In the genomic region with DNA sequence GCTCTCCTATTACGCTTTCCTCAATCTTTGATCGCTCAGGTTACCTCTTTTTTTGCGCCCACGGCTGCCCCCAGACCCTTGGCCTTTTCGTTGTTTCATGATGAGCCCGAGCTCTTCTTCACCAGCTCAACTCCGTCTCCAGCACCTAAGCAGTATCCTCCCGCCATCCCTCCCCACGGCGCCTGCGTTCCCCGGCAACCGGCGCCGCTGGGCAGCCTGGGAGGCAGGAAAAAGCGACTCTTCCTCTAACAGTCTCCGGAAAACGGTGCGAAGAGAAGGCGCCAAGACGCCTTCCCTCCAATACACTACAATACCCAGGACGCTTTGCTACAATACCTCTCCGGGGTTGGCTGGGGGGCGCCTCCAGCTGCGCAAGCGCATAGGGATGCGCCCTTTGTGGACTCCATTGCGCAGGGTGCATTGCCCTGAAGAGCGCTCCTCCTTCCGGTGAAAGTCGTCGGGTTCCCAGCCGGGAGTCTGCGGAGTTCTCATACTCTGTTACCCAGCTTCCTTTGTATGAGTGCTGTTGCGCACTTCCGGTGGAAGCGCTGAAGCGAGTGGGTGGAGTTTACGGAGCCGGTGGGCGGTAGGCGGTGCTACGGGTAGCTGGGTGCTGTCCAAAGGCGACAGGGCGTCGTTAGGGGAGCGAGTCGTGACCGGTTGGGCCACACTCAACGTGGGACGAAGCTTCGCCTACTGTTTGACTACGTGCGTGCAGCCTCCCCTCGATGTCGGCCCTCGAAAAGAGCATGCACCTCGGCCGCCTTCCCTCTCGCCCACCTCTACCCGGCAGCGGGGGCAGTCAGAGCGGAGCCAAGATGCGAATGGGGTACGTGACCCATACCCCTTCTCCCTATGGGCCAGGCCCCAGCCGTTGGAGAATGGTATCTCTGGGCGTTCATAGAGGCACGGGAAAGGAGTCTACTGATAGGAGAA, we compare ENCODE assay signal across 9 cellular contexts. TPM values are rescaled to one million over a fixed set of nuclear protein-coding genes. Genes with fewer than 3 reads are reported as not detected.
DNase-seq lines count a peak whose midpoint lies in the region; ATAC-seq and TF ChIP-seq lines count a peak whose summit lies in the region.
"Had no signal": no experiment of that assay in that cellular context is flagged by ENCODE, and none has a peak within 500 bp of the region (broad histone marks: within the 10 kb centered on the region; RNA-seq: fewer than 3 reads in every experiment).

A gene with protein sequence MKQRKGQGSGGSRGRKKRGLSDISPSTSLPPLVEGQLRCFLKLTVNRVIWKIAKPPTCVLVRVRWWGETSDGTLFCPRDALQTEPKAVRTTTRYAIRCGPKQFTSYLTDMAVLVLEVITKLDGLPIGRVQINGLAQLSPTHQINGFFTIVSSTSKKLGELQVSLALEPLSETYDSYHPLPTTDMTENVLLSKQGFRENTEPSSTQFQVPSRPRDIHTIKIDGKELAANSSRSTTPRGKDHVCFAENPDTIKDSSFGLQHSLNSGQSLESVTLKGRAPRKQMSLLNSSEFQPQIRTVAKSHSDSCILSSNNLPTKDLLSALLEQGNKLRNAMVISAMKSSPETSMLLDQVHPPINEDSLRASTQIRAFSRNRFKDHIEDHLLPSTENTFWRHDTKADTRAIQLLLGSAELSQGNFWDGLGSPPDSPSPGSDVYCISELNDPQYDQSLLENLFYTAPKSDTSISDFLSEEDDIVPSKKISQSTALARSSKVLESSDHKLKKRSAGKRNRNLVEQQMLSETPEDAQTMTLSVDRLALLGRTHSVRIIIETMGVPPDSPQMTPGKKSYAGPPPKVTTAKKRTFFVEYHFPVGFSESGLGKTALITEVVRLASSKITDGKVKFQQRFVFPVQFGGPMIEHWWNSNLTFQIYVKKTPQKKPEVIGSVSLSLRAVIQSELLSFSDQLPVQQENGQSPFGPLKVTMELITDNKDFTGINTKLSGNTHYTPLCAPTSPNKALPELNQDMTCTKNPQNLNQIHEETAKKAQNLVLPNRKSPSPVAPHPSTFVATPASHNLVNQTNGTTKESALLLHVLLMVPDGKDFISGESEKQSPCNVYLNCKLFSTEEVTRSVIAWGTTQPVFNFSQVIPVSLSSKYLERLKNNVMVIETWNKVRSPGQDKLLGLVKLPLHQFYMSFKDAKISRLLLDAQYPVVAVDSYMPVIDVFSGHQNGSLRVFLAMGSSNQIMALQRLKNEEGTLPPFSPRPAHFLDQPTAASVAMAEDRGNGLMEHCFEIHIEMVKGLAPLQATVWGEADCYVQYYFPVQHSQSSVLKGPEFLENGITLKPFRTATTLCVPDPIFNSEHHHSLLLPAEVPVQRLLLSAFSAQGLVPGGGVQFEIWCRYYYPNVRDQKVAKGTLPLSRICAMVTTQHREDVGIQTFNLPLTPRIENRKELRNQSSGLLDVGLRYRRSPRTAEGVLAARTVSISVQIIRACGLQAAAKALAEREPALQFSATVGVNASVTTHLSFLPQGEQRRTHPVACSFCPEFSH (N-terminal part only) (minus strand): TSS at position 309 of the 936 bp plus-strand sequence. CDS start 210 bp downstream, at position 99.
A gene with protein sequence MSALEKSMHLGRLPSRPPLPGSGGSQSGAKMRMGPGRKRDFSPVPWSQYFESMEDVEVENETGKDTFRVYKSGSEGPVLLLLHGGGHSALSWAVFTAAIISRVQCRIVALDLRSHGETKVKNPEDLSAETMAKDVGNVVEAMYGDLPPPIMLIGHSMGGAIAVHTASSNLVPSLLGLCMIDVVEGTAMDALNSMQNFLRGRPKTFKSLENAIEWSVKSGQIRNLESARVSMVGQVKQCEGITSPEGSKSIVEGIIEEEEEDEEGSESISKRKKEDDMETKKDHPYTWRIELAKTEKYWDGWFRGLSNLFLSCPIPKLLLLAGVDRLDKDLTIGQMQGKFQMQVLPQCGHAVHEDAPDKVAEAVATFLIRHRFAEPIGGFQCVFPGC (plus strand): TSS at position 596 of the 936 bp plus-strand sequence. CDS start 133 bp downstream, at position 729.

- H3K27me3 ChIP-seq in spleen (replicated peaks in 1 of 7): no peaks in the 10 kb centered on the region

- intact Hi-C loops in activated B cell treated with CpG ODN at 0.5 μM for 24 hours (cut with micrococcal nuclease): loop anchor here (1.0 to 2.0 kb wide), 6 partner anchors 191 to 410 kb away; a partner anchor contains a TSS
- intact Hi-C loops in spleen (cut with DNase I; ENCODE audit: low total_unique reads): loop anchor here (10.0 kb wide), 1 partner anchor 206 kb away; no protein-coding TSS in a partner anchor

- H3K27ac Mint-ChIP-seq in activated B cell treated with CpG ODN at 0.5 μM for 24 hours: no peak within 1 kb of the TSS
- H3K27ac Mint-ChIP-seq: dendritic cell treated with granulocyte-macrophage colony-stimulating factor and Interleukin-4, amounts not matched to agents 40 ng/mL and 50 ng/mL, for 4 days had no signal

- no peaks in the 10 kb centered on the region for H3K27me3 Mint-ChIP-seq in activated B cell treated with CpG ODN at 0.5 μM for 24 hours
- H3K27me3 Mint-ChIP-seq: dendritic cell treated with granulocyte-macrophage colony-stimulating factor and Interleukin-4, amounts not matched to agents 40 ng/mL and 50 ng/mL, for 4 days had no signal

- peaks cover 24% of the 10 kb centered on the region for H3K36me3 Mint-ChIP-seq in activated B cell treated with CpG ODN at 0.5 μM for 24 hours (ENCODE audit: low read depth)

- POLR2A ChIA-PET in activated B cell treated with CpG ODN at 0.5 μM for 24 hours (lab: Charles Lee): interaction anchor here (0.6 to 2.8 kb wide), 13 partner anchors 85 to 1035 kb away, joined by 3 to 35 read pairs (median 4); a partner anchor contains a TSS

- CTCF ChIA-PET in activated B cell treated with CpG ODN at 0.5 μM for 24 hours (lab: Charles Lee): interaction anchor here (1.4 kb wide), 1 partner anchor 207 kb away, joined by 4 read pairs; no protein-coding TSS in a partner anchor

- ATAC-seq in GM19025 (IDR thresholded peaks at IDR 0.05; ENCODE audit: low read depth, unreplicated experiment) (peak; percentile 97), HG03280 (IDR thresholded peaks at IDR 0.05; ENCODE audit: unreplicated experiment) (peak; percentile 96), activated B cell treated with CpG ODN at 0.5 μM for 24 hours (ENCODE audit: low read depth) (peak; percentile 93)

- H3K4me1 Mint-ChIP-seq in activated B cell treated with CpG ODN at 0.5 μM for 24 hours: peaks cover 12% of the 10 kb centered on the region

- peak in 2 of 3 donors; percentile 40 to 45 for TF ChIP-seq POLR2A in spleen (IDR thresholded peaks at IDR 0.05)

- no peaks in the 10 kb centered on the region for H3K9me3 Mint-ChIP-seq in activated B cell treated with CpG ODN at 0.5 μM for 24 hours
- H3K9me3 Mint-ChIP-seq: dendritic cell treated with granulocyte-macrophage colony-stimulating factor and Interleukin-4, amounts not matched to agents 40 ng/mL and 50 ng/mL, for 4 days had no signal

- WGBS in spleen, 5 donors: 0 to 1% (median 1%) methylated on average over 54 to 68 of the region's 68 CpGs

- TF ChIP-seq CTCF in AG10803 (conservative IDR thresholded peaks at IDR 0.05; ENCODE audit: low read length): peak; percentile 46
- TF ChIP-seq CTCF in activated B cell treated with CpG ODN at 0.5 μM for 24 hours (IDR thresholded peaks at IDR 0.05): no peak
- TF ChIP-seq CTCF in spleen (IDR thresholded peaks at IDR 0.05 in 8 of 11, conservative IDR thresholded peaks at IDR 0.05 in 3 of 11): peak in 9 of 11 experiments; percentile 20 to 63 (median 42)

- H3K4me3 ChIP-seq in AG10803 (ENCODE audit: low read length) (peak within 1 kb of the TSS; percentile 98), spleen (peak within 1 kb of the TSS; percentile 58 to 81 (median 72))

- no peak within 1 kb of the TSS for H3K4me3 Mint-ChIP-seq in activated B cell treated with CpG ODN at 0.5 μM for 24 hours
- H3K4me3 Mint-ChIP-seq: dendritic cell treated with granulocyte-macrophage colony-stimulating factor and Interleukin-4, amounts not matched to agents 40 ng/mL and 50 ng/mL, for 4 days had no signal

- H3K27ac ChIP-seq in spleen: peak within 1 kb of the TSS; percentile 73 to 93 (median 88)

- H3K9me3 ChIP-seq in spleen: no peaks in the 10 kb centered on the region

- DNase-seq in AG10803 (ENCODE audit: low read depth) (peak; percentile 99), NCI-H345 (lab: John Stamatoyannopoulos, UW) (peak; percentile 100), activated B cell treated with CpG ODN at 0.5 μM for 24 hours (peak; percentile 94), inferior parietal cortex (ENCODE audit: extremely low spot score) (peak; percentile 100), spleen (peak; percentile 99)
- DNase-seq in central memory CD4-positive, alpha-beta T cell: peak; percentile 99

- peaks cover 28 to 67% (median 38%) of the 10 kb centered on the region in 6 donors for H3K4me1 ChIP-seq in spleen

- H3K36me3 ChIP-seq in spleen: peaks cover 0 to 27% (median 13%) of the 10 kb centered on the region in 6 donors

RNA-seq across cellular contexts. Expression of the first gene that starts in this region (rescaled TPM):
- 36.2 and 50.3 TPM in 2 replicates for total RNA-seq in activated B cell treated with CpG ODN at 0.5 μM for 24 hours
- 10 to 100 TPM; 26.6 to 49.2 (median 38.0) TPM for total RNA-seq in spleen
- polyA plus RNA-seq in spleen: 10 to 100 TPM in 1 of 3 donors, 1 to 10 TPM in 2; 5.7 to 11.0 (median 7.4) TPM

RNA-seq across cellular contexts. Expression of the second gene that starts in this region (rescaled TPM):
- total RNA-seq in activated B cell treated with CpG ODN at 0.5 μM for 24 hours (12.4 and 17.3 TPM in 2 replicates), spleen (10 to 100 TPM; 13.1 to 32.0 (median 23.7) TPM)
- 10 to 100 TPM in 1 of 3 donors, 1 to 10 TPM in 2; 5.9 to 10.1 (median 7.9) TPM for polyA plus RNA-seq in spleen

Comparison
In these comparisons a context has a peak if more than half of its experiments do, and no peak if none do; other contexts are left out.
1. Peak in every context shown above with its lines: DNase-seq, ATAC-seq, H3K4me3 ChIP-seq and H3K27ac ChIP-seq.